23 cellular contexts compared by ENCODE assay signal in genomic region chr2:44843641-44844040, GRCh38.
A peak's percentile ranks its signal among the peaks of the same experiment; 100 is the strongest.
DNase-seq lines count a peak whose midpoint lies in the region; ATAC-seq and TF ChIP-seq lines count a peak whose summit lies in the region.
"Had no signal": no experiment of that assay in that cellular context is flagged by ENCODE, and none has a peak within 500 bp of the region (broad histone marks: within the 10 kb centered on the region; RNA-seq: fewer than 3 reads in every experiment).

No MANE protein-coding gene starts in this region.

- WGBS in neuronal stem cell (ENCODE audit: extremely low coverage in 2 of 2, insufficient read length in 2 of 2, insufficient replicate concordance in 1 of 2), 2 donors, result no CpG with 5 or more reads among the region's 8 CpGs

- DNase-seq in right atrium auricular region (ENCODE audit: low spot score) (peak; percentile 23), Right ventricle myocardium superior (no peak), colonic mucosa (peak; percentile 16), neuronal stem cell (ENCODE audit: low spot score) (no peak)
- no peak for DNase-seq in activated CD4-positive, alpha-beta T cell treated with anti-CD3 and anti-CD28 coated beads, Interleukin-2, amount 10 ng/mL, durations not matched to agents 24 days and 14 days
- DNase-seq: 8988T; ACHN; AML-193; BE2C; Calu3; CD4-positive, alpha-beta T cell; CD8-positive, alpha-beta memory T cell; DMS53; DMS79 treated with DMSO at 0.1 percent for 48 hours; GF-D8; GOT3; HFFc6 had no signal

- ATAC-seq in Right ventricle myocardium superior (ENCODE audit: poor library complexity) (no peak), GM21786 (IDR thresholded peaks at IDR 0.05; ENCODE audit: unreplicated experiment) (no peak), GM21576 (IDR thresholded peaks at IDR 0.05; ENCODE audit: unreplicated experiment) (no peak)
- ATAC-seq: A549 had no signal

- no peaks in the 10 kb centered on the region for H3K9me3 Mint-ChIP-seq in activated CD4-positive, alpha-beta T cell treated with anti-CD3 and anti-CD28 coated beads, Interleukin-2, amount 10 ng/mL, durations not matched to agents 24 days and 14 days
- H3K9me3 Mint-ChIP-seq: CD4-positive, alpha-beta T cell; CD8-positive, alpha-beta memory T cell; HFFc6 had no signal

- peak overlapping the region; percentile 16 for H3K18ac ChIP-seq in neuronal stem cell (ENCODE audit: low read length)

- H2AFZ ChIP-seq in neuronal stem cell (ENCODE audit: low read length), result no peak overlapping the region

- H3K9me3 ChIP-seq in right atrium auricular region (no peaks in the 10 kb centered on the region), colonic mucosa (no peaks in the 10 kb centered on the region), neuronal stem cell (replicated peaks in 1 of 2; ENCODE audit: control insufficient read depth in 2 of 2, insufficient read depth in 1 of 2, low read depth in 1 of 2, low read length in 2 of 2) (no peaks in the 10 kb centered on the region)
- H3K9me3 ChIP-seq: A549; BE2C; BLaER1 treated with 17β-estradiol and CSF1 and Interleukin-3, amounts not matched to agents 10 nM and 100 nM; HAP-1 had no signal

- no peak for TF ChIP-seq CTCF in right atrium auricular region (IDR thresholded peaks at IDR 0.05)
- no peak for TF ChIP-seq CTCF in colonic mucosa (IDR thresholded peaks at IDR 0.05)

- H3K27ac ChIP-seq in right atrium auricular region, result no peak overlapping the region
- H3K27ac ChIP-seq in colonic mucosa, result no peak overlapping the region
- no peak overlapping the region for H3K27ac ChIP-seq in neuronal stem cell (replicated peaks; ENCODE audit: low read length)
- H3K27ac ChIP-seq: A549; BLaER1 treated with 17β-estradiol and CSF1 and Interleukin-3, amounts not matched to agents 10 nM and 100 nM had no signal

- no peak overlapping the region for H3K4ac ChIP-seq in neuronal stem cell (ENCODE audit: low read length)

- H2AK5ac ChIP-seq in neuronal stem cell (ENCODE audit: low read depth, low read length), result no peak overlapping the region

- intact Hi-C loops in Right ventricle myocardium superior (cut with DNase I), result no loop called here
- intact Hi-C loops in colonic mucosa (cut with DNase I), result no loop called here
- intact Hi-C loops in activated CD4-positive, alpha-beta T cell treated with anti-CD3 and anti-CD28 coated beads, Interleukin-2, amount 10 ng/mL, durations not matched to agents 24 days and 14 days (cut with micrococcal nuclease), result no loop called here

- H3K4me1 ChIP-seq in right atrium auricular region (no peaks in the 10 kb centered on the region), colonic mucosa (no peaks in the 10 kb centered on the region), neuronal stem cell (ENCODE audit: control insufficient read depth in 2 of 2, insufficient read depth in 1 of 2, low read depth in 1 of 2, low read length in 2 of 2) (peaks cover 0 to 5% of the 10 kb centered on the region in 2 donors)
- H3K4me1 ChIP-seq: A549; BLaER1 treated with 17β-estradiol and CSF1 and Interleukin-3, amounts not matched to agents 10 nM and 100 nM; HAP-1 had no signal

- H3K9ac ChIP-seq in colonic mucosa (ENCODE audit: low read depth in 2 of 2, low read length in 2 of 2) (no peak overlapping the region), neuronal stem cell (ENCODE audit: low read depth, low read length, poor library complexity) (no peak overlapping the region)
- H3K9ac ChIP-seq: BLaER1 treated with 17β-estradiol and CSF1 and Interleukin-3, amounts not matched to agents 10 nM and 100 nM had no signal

- H3K27me3 Mint-ChIP-seq in activated CD4-positive, alpha-beta T cell treated with anti-CD3 and anti-CD28 coated beads, Interleukin-2, amount 10 ng/mL, durations not matched to agents 24 days and 14 days, result no peaks in the 10 kb centered on the region

- H3K4me3 Mint-ChIP-seq in activated CD4-positive, alpha-beta T cell treated with anti-CD3 and anti-CD28 coated beads, Interleukin-2, amount 10 ng/mL, durations not matched to agents 24 days and 14 days, result no peak overlapping the region
- H3K4me3 Mint-ChIP-seq: CD14-positive monocyte; CD4-positive, alpha-beta T cell; CD8-positive, alpha-beta memory T cell; HFFc6 had no signal

- H3K27me3 ChIP-seq in right atrium auricular region, result no peaks in the 10 kb centered on the region
- no peaks in the 10 kb centered on the region for H3K27me3 ChIP-seq in colonic mucosa
- H3K27me3 ChIP-seq in neuronal stem cell (ENCODE audit: control insufficient read depth in 3 of 3, insufficient read depth in 3 of 3, low read depth in 1 of 3, low read length in 3 of 3), result peaks cover 0 to 54% (median 0%) of the 10 kb centered on the region in 3 experiments
- H3K27me3 ChIP-seq: BE2C; BLaER1 treated with 17β-estradiol and CSF1 and Interleukin-3, amounts not matched to agents 10 nM and 100 nM had no signal

- H2BK15ac ChIP-seq in neuronal stem cell (ENCODE audit: low read length), result no peak overlapping the region

- no peak overlapping the region for H2BK12ac ChIP-seq in neuronal stem cell (ENCODE audit: low read length)

- H3K36me3 Mint-ChIP-seq in activated CD4-positive, alpha-beta T cell treated with anti-CD3 and anti-CD28 coated beads, Interleukin-2, amount 10 ng/mL, durations not matched to agents 24 days and 14 days (ENCODE audit: low read depth), result no peaks in the 10 kb centered on the region
- H3K36me3 Mint-ChIP-seq: CD14-positive monocyte; CD8-positive, alpha-beta memory T cell had no signal

- no peaks in the 10 kb centered on the region for H3K79me1 ChIP-seq in neuronal stem cell (ENCODE audit: low read depth, low read length)

- no peak overlapping the region for H2BK120ac ChIP-seq in neuronal stem cell (ENCODE audit: low read depth, low read length)

- H4K91ac ChIP-seq in neuronal stem cell (ENCODE audit: low read depth, low read length, poor library complexity), result no peak overlapping the region

- no peaks in the 10 kb centered on the region for H3K4me1 Mint-ChIP-seq in activated CD4-positive, alpha-beta T cell treated with anti-CD3 and anti-CD28 coated beads, Interleukin-2, amount 10 ng/mL, durations not matched to agents 24 days and 14 days
- H3K4me1 Mint-ChIP-seq: CD14-positive monocyte; CD8-positive, alpha-beta memory T cell had no signal

- no peak overlapping the region for H3K4me2 ChIP-seq in neuronal stem cell (ENCODE audit: insufficient read depth, low read length, poor library complexity, severe bottlenecking)
- H3K4me2 ChIP-seq: A549; BLaER1 treated with 17β-estradiol and CSF1 and Interleukin-3, amounts not matched to agents 10 nM and 100 nM had no signal

- H3K36me3 ChIP-seq in right atrium auricular region (no peaks in the 10 kb centered on the region), colonic mucosa (no peaks in the 10 kb centered on the region), neuronal stem cell (replicated peaks in 1 of 2; ENCODE audit: control insufficient read depth in 2 of 2, insufficient read depth in 2 of 2, low read length in 2 of 2) (no peaks in the 10 kb centered on the region)
- H3K36me3 ChIP-seq: BE2C; BLaER1 treated with 17β-estradiol and CSF1 and Interleukin-3, amounts not matched to agents 10 nM and 100 nM; HAP-1 had no signal

- no peak overlapping the region for H2BK5ac ChIP-seq in neuronal stem cell (ENCODE audit: low read length)

- H3K23ac ChIP-seq in neuronal stem cell (ENCODE audit: low read depth, low read length, poor library complexity), result no peak overlapping the region

- H3K4me3 ChIP-seq in right atrium auricular region, result no peak overlapping the region
- no peak overlapping the region for H3K4me3 ChIP-seq in colonic mucosa
- H3K4me3 ChIP-seq in neuronal stem cell (ENCODE audit: low read length in 2 of 2), result no peak overlapping the region
- H3K4me3 ChIP-seq: A549; BLaER1 treated with 17β-estradiol and CSF1 and Interleukin-3, amounts not matched to agents 10 nM and 100 nM; HAP-1 had no signal

- no peak overlapping the region for H3K14ac ChIP-seq in neuronal stem cell (ENCODE audit: low read length)

- no peak overlapping the region for H4K8ac ChIP-seq in neuronal stem cell (ENCODE audit: low read depth, low read length)

- no peak overlapping the region for H3K27ac Mint-ChIP-seq in activated CD4-positive, alpha-beta T cell treated with anti-CD3 and anti-CD28 coated beads, Interleukin-2, amount 10 ng/mL, durations not matched to agents 24 days and 14 days
- H3K27ac Mint-ChIP-seq: CD4-positive, alpha-beta T cell; CD8-positive, alpha-beta memory T cell; HFFc6 had no signal

Comparison
In these comparisons a context has a peak if more than half of its experiments do, and no peak if none do; other contexts are left out.
1. DNase-seq: peak in right atrium auricular region (single experiment) and colonic mucosa (single experiment); none in Right ventricle myocardium superior (single experiment), neuronal stem cell (single experiment) and activated CD4-positive, alpha-beta T cell treated with anti-CD3 and anti-CD28 coated beads, Interleukin-2, amount 10 ng/mL, durations not matched to agents 24 days and 14 days (single experiment).